13 cellular contexts compared by ENCODE assay signal in genomic region chr10:76382381-76382851, GRCh38.
DNase-seq lines count a peak whose midpoint lies in the region; ATAC-seq lines count a peak whose summit lies in the region.
"Had no signal": no experiment of that assay in that cellular context is flagged by ENCODE, and none has a peak within 500 bp of the region (broad histone marks: within the 10 kb centered on the region; RNA-seq: fewer than 3 reads in every experiment).

No MANE protein-coding gene starts in this region.

- intact Hi-C loops in left ventricle myocardium superior (cut with micrococcal nuclease) = no loop called here

- ATAC-seq in HG03342 (IDR thresholded peaks at IDR 0.05; ENCODE audit: unreplicated experiment) (no peak), left ventricle myocardium superior (no peak)
- no peak for ATAC-seq in activated CD4-positive, CD25-positive, alpha-beta regulatory T cell treated with anti-CD3 and anti-CD28 coated beads, Interleukin-2, amount 50 U/mL, for 24 hours
- ATAC-seq: A549 had no signal

- DNase-seq in A172 (ENCODE audit: low spot score) (peak; percentile 83), HS-5 (ENCODE audit: low read depth) (peak; percentile 68), amniotic epithelial cell (ENCODE audit: low read depth) (peak; percentile 100), iris pigment epithelial cell (ENCODE audit: low read depth) (peak; percentile 58), Ammon's horn (ENCODE audit: low spot score) (no peak), left ventricle myocardium superior (no peak)
- DNase-seq: activated CD8-positive, alpha-beta memory T cell treated with anti-CD3 and anti-CD28 coated beads for 24 hours; activated naive CD4-positive, alpha-beta T cell treated with anti-CD3 and anti-CD28 coated beads, Interleukin-2, amount 10 ng/mL, durations not matched to agents 7 days and 5 days; colonic mucosa; NCI-H82 had no signal

Comparison
In these comparisons a context has a peak if more than half of its experiments do, and no peak if none do; other contexts are left out.
1. DNase-seq: peak in A172 (single experiment), HS-5 (single experiment), amniotic epithelial cell (single experiment) and iris pigment epithelial cell (single experiment); none in Ammon's horn (single experiment) and left ventricle myocardium superior (single experiment).